7 cellular contexts compared by ENCODE assay signal in genomic region chr19:38409631-38410133, GRCh38. TPM values are rescaled to one million over a fixed set of nuclear protein-coding genes. Genes with fewer than 3 reads are reported as not detected.
DNase-seq lines count a peak whose midpoint lies in the region; ATAC-seq and TF ChIP-seq lines count a peak whose summit lies in the region.
"Had no signal": no experiment of that assay in that cellular context is flagged by ENCODE, and none has a peak within 500 bp of the region (broad histone marks: within the 10 kb centered on the region; RNA-seq: fewer than 3 reads in every experiment).

No MANE protein-coding gene starts in this region.

- no peak for ATAC-seq in HG02610 (IDR thresholded peaks at IDR 0.05; ENCODE audit: unreplicated experiment)
- ATAC-seq in HG03457 (IDR thresholded peaks at IDR 0.05; ENCODE audit: unreplicated experiment) = no peak
- ATAC-seq: body of pancreas had no signal

- H3K9ac ChIP-seq in GM23248 = no peak overlapping the region

- H3K36me3 ChIP-seq in GM23248 (ENCODE audit: low read depth) = no peaks in the 10 kb centered on the region

- H3K27me3 ChIP-seq in GM23248 (replicated peaks; ENCODE audit: insufficient read depth) = no peaks in the 10 kb centered on the region
- H3K27me3 ChIP-seq: body of pancreas had no signal

- DNase-seq in GM23248 = peak; percentile 70
- peak; percentile 29 for DNase-seq in fibroblast of villous mesenchyme (ENCODE audit: low read depth)
- DNase-seq: activated CD4-positive, alpha-beta T cell treated with anti-CD3 and anti-CD28 coated beads, Interleukin-2, amount 10 ng/mL, durations not matched to agents 24 days and 14 days; body of pancreas; occipital lobe had no signal

- TF ChIP-seq CTCF in fibroblast of villous mesenchyme (IDR thresholded peaks at IDR 0.05; ENCODE audit: insufficient read depth, low read depth, low read length) = no peak

- H3K4me1 ChIP-seq in GM23248 (ENCODE audit: insufficient read depth) = no peaks in the 10 kb centered on the region

- H3K79me2 ChIP-seq in GM23248 (ENCODE audit: insufficient read depth) = no peaks in the 10 kb centered on the region

- H2AFZ ChIP-seq in GM23248 = no peak overlapping the region

- 0 out of 2 replicates have a peak, but pooled peaks cover 4% of the 10 kb centered on the region for H3F3A ChIP-seq in GM23248 (ENCODE audit: insufficient read depth)

- in situ Hi-C loops in GM23248 (cut with MboI) = loop anchor here (10.0 kb wide), 1 partner anchor 225 kb away; no protein-coding TSS in a partner anchor

- no peaks in the 10 kb centered on the region for H3K9me3 ChIP-seq in GM23248 (ENCODE audit: low read depth)
- H3K9me3 ChIP-seq: body of pancreas had no signal

- no peaks in the 10 kb centered on the region for H4K20me1 ChIP-seq in GM23248 (ENCODE audit: insufficient read depth)

- H3K9me2 ChIP-seq in GM23248 (ENCODE audit: insufficient read depth) = no peaks in the 10 kb centered on the region

- H3K27ac ChIP-seq in GM23248 = no peak overlapping the region
- H3K27ac ChIP-seq: body of pancreas had no signal

- H3K4me2 ChIP-seq in GM23248 (ENCODE audit: unreplicated experiment) = no peak overlapping the region

- 30% methylated on average over 7 of the region's 7 CpGs for whole genome bisulfite sequencing in GM23248 (ENCODE audit: low coverage in 1 of 2, low lambda C conversion rate in 2 of 2, missing lambda C conversion rate in 2 of 2), 2 experiments

- H3K4me3 ChIP-seq in GM23248 (no peak overlapping the region), fibroblast of villous mesenchyme (ENCODE audit: low read depth, low read length) (no peak overlapping the region)
- H3K4me3 ChIP-seq: body of pancreas had no signal

RNA-seq across cellular contexts. Expression of gene FAM98C, which starts 6.8 kb away (rescaled TPM):
- 18.1 and 27.3 TPM in 2 replicates for total RNA-seq in GM23248 (2014; rRNA removed; shearing (Covaris generic))
- polyA plus RNA-seq in GM23248 (2016; fragmentation: Nextera tagmentation; extraction: Ambion mirVana) = 13.8 and 16.5 TPM in 2 replicates
- total RNA-seq in fibroblast of villous mesenchyme = 7.8 and 10.3 TPM in 2 replicates

RNA-seq across cellular contexts. Expression of gene RASGRP4, which starts 16.3 kb away (rescaled TPM):
- not detected in 2 replicates for total RNA-seq in GM23248 (2014; rRNA removed; shearing (Covaris generic))
- polyA plus RNA-seq in GM23248 (2016; fragmentation: Nextera tagmentation; extraction: Ambion mirVana) = not detected in 2 replicates
- total RNA-seq in fibroblast of villous mesenchyme = not detected in 2 replicates

RNA-seq across cellular contexts. Expression of gene SPRED3, which starts 21.2 kb away (rescaled TPM):
- total RNA-seq in GM23248 (2014; rRNA removed; shearing (Covaris generic)) = 2.1 and 7.7 TPM in 2 replicates
- 1.8 and 1.9 TPM in 2 replicates for polyA plus RNA-seq in GM23248 (2016; fragmentation: Nextera tagmentation; extraction: Ambion mirVana)
- total RNA-seq in fibroblast of villous mesenchyme = 3.9 TPM in 2 replicates

RNA-seq across cellular contexts. Expression of gene GGN, which starts 21.8 kb away (rescaled TPM):
- total RNA-seq in GM23248 (2014; rRNA removed; shearing (Covaris generic)) = 1.1 and 1.8 TPM in 2 replicates
- 1.4 and 2.0 TPM in 2 replicates for polyA plus RNA-seq in GM23248 (2016; fragmentation: Nextera tagmentation; extraction: Ambion mirVana)
- total RNA-seq in fibroblast of villous mesenchyme = 0.32 and 0.86 TPM in 2 replicates

RNA-seq across cellular contexts. Expression of gene RYR1, which starts 23.8 kb away (rescaled TPM):
- under 0.01 and 0.13 TPM in 2 replicates for total RNA-seq in GM23248 (2014; rRNA removed; shearing (Covaris generic))
- 0.04 TPM in 1 of 2 replicates, not detected in the other for polyA plus RNA-seq in GM23248 (2016; fragmentation: Nextera tagmentation; extraction: Ambion mirVana)
- under 0.01 TPM in 2 replicates for total RNA-seq in fibroblast of villous mesenchyme
